ENCODE assay signal across 17 cellular contexts in genomic region chr6:54681987-54682386, GRCh38.
DNase-seq lines count a peak whose midpoint lies in the region; ATAC-seq and TF ChIP-seq lines count a peak whose summit lies in the region.
"Had no signal": no experiment of that assay in that cellular context is flagged by ENCODE, and none has a peak within 500 bp of the region (broad histone marks: within the 10 kb centered on the region; RNA-seq: fewer than 3 reads in every experiment).

No MANE protein-coding gene starts in this region.

- no peaks in the 10 kb centered on the region for H3K27me3 ChIP-seq in effector memory CD4-positive, alpha-beta T cell (replicated peaks; ENCODE audit: control insufficient read depth, insufficient read depth, low read length, poor library complexity, severe bottlenecking)
- H3K27me3 ChIP-seq: upper lobe of left lung had no signal

- CTCF ChIA-PET in RWPE1 (lab: Yijun Ruan, JAX): no interaction called here

- H3K4me1 ChIP-seq in effector memory CD4-positive, alpha-beta T cell (ENCODE audit: control insufficient read depth, insufficient read depth, low read length, poor library complexity, severe bottlenecking): no peaks in the 10 kb centered on the region
- H3K4me1 ChIP-seq: upper lobe of left lung had no signal

- intact Hi-C loops in left ventricle myocardium superior (cut with micrococcal nuclease): no loop called here

- no peaks in the 10 kb centered on the region for H3K36me3 ChIP-seq in effector memory CD4-positive, alpha-beta T cell (ENCODE audit: control insufficient read depth, insufficient read depth, low read length)
- H3K36me3 ChIP-seq: upper lobe of left lung had no signal

- no peak for ATAC-seq in left ventricle myocardium superior
- ATAC-seq: WTC11 had no signal

- no peak overlapping the region for H3K27ac ChIP-seq in RWPE1
- no peak overlapping the region for H3K27ac ChIP-seq in effector memory CD4-positive, alpha-beta T cell (ENCODE audit: insufficient read depth, low read length, poor library complexity, severe bottlenecking)
- H3K27ac ChIP-seq: upper lobe of left lung had no signal

- H3K4me3 ChIP-seq in HFF-Myc (replicated peaks; ENCODE audit: low read depth, low read length): no peak overlapping the region
- no peak overlapping the region for H3K4me3 ChIP-seq in effector memory CD4-positive, alpha-beta T cell (ENCODE audit: insufficient read depth, low read depth, low read length, poor library complexity, severe bottlenecking)
- H3K4me3 ChIP-seq: upper lobe of left lung had no signal

- TF ChIP-seq CTCF in HFF-Myc (IDR thresholded peaks at IDR 0.05; ENCODE audit: low read depth, low read length, missing control alignments): no peak
- TF ChIP-seq CTCF in RWPE1 (conservative IDR thresholded peaks at IDR 0.05; ENCODE audit: low read depth): no peak

- no peaks in the 10 kb centered on the region for H3K9me3 ChIP-seq in effector memory CD4-positive, alpha-beta T cell (ENCODE audit: control insufficient read depth, low read length)
- H3K9me3 ChIP-seq: upper lobe of left lung had no signal

- DNase-seq in A172 (ENCODE audit: low spot score): peak; percentile 80
- DNase-seq in HFF-Myc (ENCODE audit: extremely low read depth, low read depth): peak; percentile 5
- DNase-seq in SW480 (ENCODE audit: low spot score): peak; percentile 3
- peak; percentile 33 for DNase-seq in fibroblast of the conjunctiva (ENCODE audit: low read depth)
- no peak for DNase-seq in HuH-7 (ENCODE audit: low spot score)
- no peak for DNase-seq in RWPE1 (ENCODE audit: low spot score)
- DNase-seq in effector memory CD4-positive, alpha-beta T cell: no peak
- no peak for DNase-seq in left ventricle myocardium superior
- DNase-seq: 8988T; amygdala; H9; NCI-H1092 treated with DMSO at 0.1 percent for 48 hours; NCI-H524; SHP77 treated with DMSO at 0.1 percent for 48 hours; stimulated activated CD4-positive, alpha-beta T cell treated with anti-CD3 and anti-CD28 coated beads, Interleukin-1b, Interleukin-23, amount 100 ng/mL, for 48 hours; upper lobe of left lung had no signal

- POLR2A ChIA-PET in RWPE1 (lab: Yijun Ruan, JAX; ENCODE audit: low non-redundant PET): no interaction called here

Comparison
In these comparisons a context has a peak if more than half of its experiments do, and no peak if none do; other contexts are left out.
1. DNase-seq: peak in A172 (single experiment), HFF-Myc (single experiment), SW480 (single experiment) and fibroblast of the conjunctiva (single experiment); none in HuH-7 (single experiment), RWPE1 (single experiment), effector memory CD4-positive, alpha-beta T cell (0 of 3) and left ventricle myocardium superior (single experiment).